ENCODE assay signal across 13 cellular contexts in the genomic region with DNA sequence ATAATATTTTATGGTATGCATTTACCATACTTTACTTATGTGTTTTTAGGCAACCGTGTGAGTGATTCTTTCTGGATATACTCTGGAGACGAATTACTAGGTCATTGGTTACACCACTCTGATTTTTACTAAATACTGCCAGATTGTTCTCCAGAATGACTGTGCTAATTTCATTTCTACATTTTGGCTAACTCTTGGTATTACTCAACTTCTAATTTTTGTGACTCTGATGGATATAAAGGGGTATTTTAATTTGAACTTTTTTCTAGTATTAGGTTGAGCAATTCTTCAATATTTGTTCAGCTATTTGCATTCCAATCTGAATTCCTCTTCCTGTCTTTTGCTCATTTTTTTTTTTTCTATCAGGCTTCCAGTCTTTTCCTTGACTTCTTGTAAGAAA.
A peak's percentile ranks its signal among the peaks of the same experiment; 100 is the strongest.
DNase-seq lines count a peak whose midpoint lies in the region; ATAC-seq, FAIRE-seq and TF ChIP-seq lines count a peak whose summit lies in the region.
"Had no signal": no experiment of that assay in that cellular context is flagged by ENCODE, and none has a peak within 500 bp of the region (broad histone marks: within the 10 kb centered on the region; RNA-seq: fewer than 3 reads in every experiment).

No MANE protein-coding gene starts in this region.

- H3K27me3 ChIP-seq in left lung, result no peaks in the 10 kb centered on the region
- H3K27me3 ChIP-seq: testis had no signal

- peaks cover 6 to 9% of the 10 kb centered on the region in 2 donors for H3K4me1 ChIP-seq in left lung
- H3K4me1 ChIP-seq: parathyroid adenoma, testis had no signal

- intact Hi-C loops in left lung (cut with DNase I), result no loop called here

- no peak for TF ChIP-seq CTCF in left lung (IDR thresholded peaks at IDR 0.05)

- ATAC-seq in GM21576 (IDR thresholded peaks at IDR 0.05; ENCODE audit: unreplicated experiment) (peak; percentile 82), HG03558 (IDR thresholded peaks at IDR 0.05; ENCODE audit: extremely low read depth, unreplicated experiment) (peak; percentile 93), left lung (peak; percentile 70), GM19467 (IDR thresholded peaks at IDR 0.05; ENCODE audit: unreplicated experiment) (no peak)

- no peak overlapping the region for H3K4me3 ChIP-seq in left lung
- H3K4me3 ChIP-seq: testis had no signal

- no peaks in the 10 kb centered on the region for H3K36me3 ChIP-seq in left lung

- no peak for TF ChIP-seq POLR2A in GM12892 (IDR thresholded peaks at IDR 0.05; ENCODE audit: low read depth, low read length)

- DNase-seq in GM12892 (ENCODE audit: insufficient read length), result no peak
- DNase-seq in left lung, result no peak
- DNase-seq in pons (ENCODE audit: low spot score), result no peak
- no peak for DNase-seq in NCI-H2081 treated with DMSO at 0.1 percent for 48 hours (lab: John Stamatoyannopoulos, UW)
- DNase-seq in mucosa of gallbladder (ENCODE audit: low spot score), result no peak
- DNase-seq: activated naive CD4-positive, alpha-beta T cell treated with anti-CD3 and anti-CD28 coated beads, Interleukin-2, amount 10 ng/mL, durations not matched to agents 7 days and 5 days; SW 1271; testis had no signal

- H3K27ac ChIP-seq in left lung, result peak overlapping the region; percentile 63 to 70
- H3K27ac ChIP-seq: KMS-11, parathyroid adenoma, testis had no signal

- FAIRE-seq in GM12892 (lab: Jason Lieb, UNC), result peak; percentile 69

- no peaks in the 10 kb centered on the region for H3K9me3 ChIP-seq in left lung
- H3K9me3 ChIP-seq: testis had no signal
